ENCODE assay signal across 7 cellular contexts in genomic region chr3:172673210-172673679, GRCh38.
DNase-seq lines count a peak whose midpoint lies in the region; ATAC-seq and TF ChIP-seq lines count a peak whose summit lies in the region.

No MANE protein-coding gene starts in this region.

- in situ Hi-C loops in GM13976 (cut with MboI; ENCODE audit: low sequenced_read_pairs, unreplicated experiment) = no loop called here

- TF ChIP-seq CTCF in GM13976 (IDR thresholded peaks at IDR 0.05; ENCODE audit: borderline replicate concordance, control extremely low read depth, extremely low read depth, insufficient read depth, missing control alignments) = peak; percentile 77

- peak; percentile 84 for ATAC-seq in HG02870 (IDR thresholded peaks at IDR 0.05; ENCODE audit: unreplicated experiment)

- peak; percentile 55 for DNase-seq in GM13976 (ENCODE audit: low spot score)
- peak; percentile 91 for DNase-seq in NCI-H146 treated with DMSO at 0.1 percent for 48 hours (lab: John Stamatoyannopoulos, UW; ENCODE audit: unreplicated experiment)
- peak; percentile 30 for DNase-seq in T follicular helper cell (ENCODE audit: low read depth)
- peak; percentile 54 for DNase-seq in amniotic stem cell (lab: John Stamatoyannopoulos, UW)
- peak; percentile 45 for DNase-seq in inferior parietal cortex (ENCODE audit: extremely low spot score)
- DNase-seq in stimulated activated CD8-positive, alpha-beta memory T cell treated with anti-CD3 and anti-CD28 coated beads, Interleukin-15, amount 100 ng/mL, for 24 hours (ENCODE audit: low read depth) = peak; percentile 11

Comparison
In these comparisons a context has a peak if more than half of its experiments do, and no peak if none do; other contexts are left out.
1. Peak in every context shown above with its lines: DNase-seq and ATAC-seq.
2. DNase-seq: peak in every context shown above with its lines; median percentile 91 in NCI-H146 treated with DMSO at 0.1 percent for 48 hours; 55 in GM13976; 54 in amniotic stem cell; 45 in inferior parietal cortex; 30 in T follicular helper cell; 11 in stimulated activated CD8-positive, alpha-beta memory T cell treated with anti-CD3 and anti-CD28 coated beads, Interleukin-15, amount 100 ng/mL, for 24 hours.